ENCODE assay signal across 8 cellular contexts in the genomic region with DNA sequence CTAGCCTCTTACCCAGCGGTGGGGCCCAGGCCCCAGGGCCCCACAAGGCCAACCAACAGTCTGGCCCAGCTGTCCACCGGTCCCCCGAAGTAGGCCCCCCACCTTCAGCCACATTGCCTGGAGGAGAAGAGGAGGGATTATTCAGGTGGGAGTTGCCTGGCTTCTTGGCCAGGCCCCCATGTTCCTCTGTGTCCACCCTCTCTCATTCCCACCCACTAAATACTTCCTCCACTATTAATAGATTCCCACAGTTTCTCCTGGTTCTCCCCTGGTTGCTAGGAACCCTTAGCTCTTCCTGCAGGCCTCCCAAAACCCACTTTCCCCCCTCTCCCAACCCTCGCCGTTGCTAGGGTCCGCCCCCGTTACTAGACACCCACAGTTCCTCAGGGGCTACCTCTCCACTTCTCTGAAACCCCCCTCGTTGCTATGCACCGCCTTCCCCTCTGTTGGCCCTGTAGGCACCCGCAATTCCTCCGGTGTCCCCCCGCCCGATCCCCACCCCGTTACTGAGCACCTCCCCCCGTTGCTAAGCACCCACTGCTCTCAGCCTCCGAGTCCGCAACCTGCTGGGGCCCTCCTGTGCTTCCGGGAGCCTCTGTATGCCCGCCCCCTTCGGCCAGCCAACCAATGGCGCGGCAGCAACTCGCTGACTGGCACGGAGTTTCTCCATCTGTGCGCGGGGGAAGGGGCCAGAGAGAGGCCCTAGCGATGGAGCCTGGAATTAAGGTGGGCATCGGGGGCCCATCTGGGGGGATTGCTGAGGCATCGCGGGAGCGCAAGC. TPM values are rescaled to one million over a fixed set of nuclear protein-coding genes. Genes with fewer than 3 reads are reported as not detected.
DNase-seq lines count a peak whose midpoint lies in the region; ATAC-seq and TF ChIP-seq lines count a peak whose summit lies in the region.

No MANE protein-coding gene starts in this region.

- peak overlapping the region; percentile 95 for H3K27ac Mint-ChIP-seq in activated naive CD8-positive, alpha-beta T cell treated with anti-CD3 and anti-CD28 coated beads, Interleukin-2, amount 50 U/mL, for 24 hours

- H3K27me3 Mint-ChIP-seq in activated naive CD8-positive, alpha-beta T cell treated with anti-CD3 and anti-CD28 coated beads, Interleukin-2, amount 50 U/mL, for 24 hours: no peaks in the 10 kb centered on the region

- peak overlapping the region; percentile 98 for H3K4me2 ChIP-seq in parathyroid adenoma (ENCODE audit: low read length)

- H3K9ac ChIP-seq in parathyroid adenoma: peak overlapping the region; percentile 39

- DNase-seq in GM04504 (ENCODE audit: low read depth) (peak; percentile 82), NCI-H128 (lab: John Stamatoyannopoulos, UW; ENCODE audit: unreplicated experiment) (peak; percentile 93), SW 1271 (lab: John Stamatoyannopoulos, UW) (peak; percentile 64 to 88), cardiac muscle cell (ENCODE audit: low read depth in 1 of 2, low spot score in 1 of 2) (peak; percentile 95 to 96), thyroid gland (peak; percentile 94 to 95)
- peak; percentile 94 for DNase-seq in activated naive CD8-positive, alpha-beta T cell treated with anti-CD3 and anti-CD28 coated beads, Interleukin-2, amount 50 U/mL, for 24 hours

- TF ChIP-seq CTCF in cardiac muscle cell (IDR thresholded peaks at IDR 0.05; ENCODE audit: low read depth, low read length): no peak
- no peak for TF ChIP-seq CTCF in parathyroid adenoma (IDR thresholded peaks at IDR 0.05)
- TF ChIP-seq CTCF in thyroid gland (IDR thresholded peaks at IDR 0.05): no peak

- H3K9me3 ChIP-seq in cardiac muscle cell (ENCODE audit: low read depth) (no peaks in the 10 kb centered on the region), parathyroid adenoma (ENCODE audit: control insufficient read depth, low read length) (no peaks in the 10 kb centered on the region), thyroid gland (no peaks in the 10 kb centered on the region)

- intact Hi-C loops in thyroid gland (cut with DNase I): no loop called here

- peak overlapping the region; percentile 86 for H3K4me3 Mint-ChIP-seq in activated naive CD8-positive, alpha-beta T cell treated with anti-CD3 and anti-CD28 coated beads, Interleukin-2, amount 50 U/mL, for 24 hours

- no peaks in the 10 kb centered on the region for H3K9me3 Mint-ChIP-seq in activated naive CD8-positive, alpha-beta T cell treated with anti-CD3 and anti-CD28 coated beads, Interleukin-2, amount 50 U/mL, for 24 hours

- H3K36me3 Mint-ChIP-seq in activated naive CD8-positive, alpha-beta T cell treated with anti-CD3 and anti-CD28 coated beads, Interleukin-2, amount 50 U/mL, for 24 hours (ENCODE audit: low read depth): peaks cover 16% of the 10 kb centered on the region

- H3K4me3 ChIP-seq in cardiac muscle cell (peak overlapping the region; percentile 66), parathyroid adenoma (ENCODE audit: low read depth, low read length) (peak overlapping the region; percentile 92), thyroid gland (replicated peaks in 1 of 3) (peak overlapping the region in 2 of 3 donors; percentile 36 to 50)

- H3K4me1 ChIP-seq in cardiac muscle cell (ENCODE audit: low read depth) (peaks cover 14% of the 10 kb centered on the region), parathyroid adenoma (peaks cover 17% of the 10 kb centered on the region), thyroid gland (peaks cover 18 to 41% of the 10 kb centered on the region in 2 donors)

- peaks cover 54% of the 10 kb centered on the region for H3K4me1 Mint-ChIP-seq in activated naive CD8-positive, alpha-beta T cell treated with anti-CD3 and anti-CD28 coated beads, Interleukin-2, amount 50 U/mL, for 24 hours

- H3K36me3 ChIP-seq in cardiac muscle cell (peaks cover 3% of the 10 kb centered on the region), parathyroid adenoma (ENCODE audit: control insufficient read depth, insufficient read depth, low read length) (no peaks in the 10 kb centered on the region), thyroid gland (peaks cover 0 to under 1% of the 10 kb centered on the region in 2 donors)

- H3K79me2 ChIP-seq in parathyroid adenoma: peaks cover 20% of the 10 kb centered on the region

- no peak for TF ChIP-seq POLR2A in thyroid gland (IDR thresholded peaks at IDR 0.05)

- peak overlapping the region; percentile 90 for H2AFZ ChIP-seq in parathyroid adenoma

- peak overlapping the region; percentile 95 for H3K27ac ChIP-seq in cardiac muscle cell
- H3K27ac ChIP-seq in parathyroid adenoma: peak overlapping the region; percentile 87
- peak overlapping the region; percentile 91 to 98 (median 93) for H3K27ac ChIP-seq in thyroid gland

- 2 to 4% methylated on average over 27 to 29 of the region's 31 CpGs for WGBS in thyroid gland, 2 donors

- H3K27me3 ChIP-seq in cardiac muscle cell: no peaks in the 10 kb centered on the region
- no peaks in the 10 kb centered on the region for H3K27me3 ChIP-seq in parathyroid adenoma (ENCODE audit: control insufficient read depth, insufficient read depth, low read length)
- H3K27me3 ChIP-seq in thyroid gland: no peaks in the 10 kb centered on the region

- ATAC-seq in HG02610 (IDR thresholded peaks at IDR 0.05; ENCODE audit: unreplicated experiment): peak; percentile 57
- peak; percentile 72 for ATAC-seq in activated naive CD8-positive, alpha-beta T cell treated with anti-CD3 and anti-CD28 coated beads, Interleukin-2, amount 50 U/mL, for 24 hours

RNA-seq across cellular contexts. Expression of a gene that starts 2.0 kb away (rescaled TPM):
- total RNA-seq in cardiac muscle cell (82.5 and 90.1 TPM in 2 replicates), thyroid gland (10 to 100 TPM; 39.2 to 73.0 (median 54.7) TPM)
- 62.6 and 90.6 TPM in 2 replicates for polyA plus RNA-seq in cardiac muscle cell

RNA-seq across cellular contexts. Expression of a gene that starts 2.2 kb away (rescaled TPM):
- total RNA-seq in cardiac muscle cell (19.1 and 19.4 TPM in 2 replicates), thyroid gland (10 to 100 TPM; 18.3 to 49.7 (median 25.1) TPM)
- 12.5 and 15.4 TPM in 2 replicates for polyA plus RNA-seq in cardiac muscle cell

RNA-seq across cellular contexts. Expression of a gene that starts 24.3 kb away (rescaled TPM):
- 17.1 and 21.7 TPM in 2 replicates for total RNA-seq in cardiac muscle cell
- polyA plus RNA-seq in cardiac muscle cell: 12.6 and 13.8 TPM in 2 replicates
- 10 to 100 TPM; 14.2 to 22.5 (median 17.0) TPM for total RNA-seq in thyroid gland

RNA-seq across cellular contexts. Expression of a gene that starts 35.6 kb away (rescaled TPM):
- total RNA-seq in cardiac muscle cell: 7.6 and 9.6 TPM in 2 replicates
- 30.4 and 40.0 TPM in 2 replicates for polyA plus RNA-seq in cardiac muscle cell
- 1 to 10 TPM; 3.3 to 8.5 (median 4.5) TPM for total RNA-seq in thyroid gland

RNA-seq across cellular contexts. Expression of a gene that starts 36.3 kb away (rescaled TPM):
- total RNA-seq in cardiac muscle cell (158 and 230 TPM in 2 replicates), thyroid gland (10 to 100 TPM; 38.2 to 80.5 (median 55.1) TPM)
- 145 and 155 TPM in 2 replicates for polyA plus RNA-seq in cardiac muscle cell

Comparison
In these comparisons a context has a peak if more than half of its experiments do, and no peak if none do; other contexts are left out.
1. Peak in every context shown above with its lines: DNase-seq, ATAC-seq, H3K4me3 ChIP-seq and H3K27ac ChIP-seq.